ENCODE assay signal across 27 cellular contexts in genomic region chr21:34083357-34083756, GRCh38. TPM values are rescaled to one million over a fixed set of nuclear protein-coding genes. Genes with fewer than 3 reads are reported as not detected.
DNase-seq lines count a peak whose midpoint lies in the region; ATAC-seq, FAIRE-seq and TF ChIP-seq lines count a peak whose summit lies in the region.
"Had no signal": no experiment of that assay in that cellular context is flagged by ENCODE, and none has a peak within 500 bp of the region (broad histone marks: within the 10 kb centered on the region; RNA-seq: fewer than 3 reads in every experiment).

No MANE protein-coding gene starts in this region.

- no peaks in the 10 kb centered on the region for H3K9me3 ChIP-seq in hepatocyte (ENCODE audit: low read depth)
- H3K9me3 ChIP-seq: testis, uterus had no signal

- H3K4me1 Mint-ChIP-seq in stimulated activated naive CD8-positive, alpha-beta T cell treated with anti-CD3 and anti-CD28 coated beads, Interleukin-15, Interleukin-2, amounts not matched to agents 100 ng/mL and 50 ng/mL, for 24 hours (ENCODE audit: low read depth) = no peaks in the 10 kb centered on the region
- peaks cover 59% of the 10 kb centered on the region for H3K4me1 Mint-ChIP-seq in stimulated activated naive CD8-positive, alpha-beta T cell treated with anti-CD3 and anti-CD28 coated beads, Interleukin-15, amount 100 ng/mL, for 72 hours
- peaks cover 60% of the 10 kb centered on the region for H3K4me1 Mint-ChIP-seq in WTC11

- DNase-seq in stimulated activated naive CD8-positive, alpha-beta T cell treated with anti-CD3 and anti-CD28 coated beads, Interleukin-15, amount 100 ng/mL, for 72 hours = no peak
- DNase-seq in WTC11 (ENCODE audit: low spot score) (no peak), hepatocyte (ENCODE audit: low spot score) (no peak), GM19239 (ENCODE audit: insufficient read length, low spot score) (no peak), DMS153 (lab: John Stamatoyannopoulos, UW) (no peak)
- DNase-seq: activated CD8-positive, alpha-beta memory T cell treated with anti-CD3 and anti-CD28 coated beads for 24 hours; activated T-cell treated with anti-CD3 and anti-CD28 coated beads, Interleukin-2, amount 50 U/mL, for 1 hour; effector CD4-positive, alpha-beta T cell; EL; left colon; naive B cell; NCI-H1105 treated with DMSO at 0.1 percent for 48 hours; NCI-H2081; NCI-H446 treated with DMSO at 0.1 percent for 48 hours; retina; testis; uterus; WERI-Rb-1 had no signal

- POLR2A ChIA-PET in WTC11 (lab: Charles Lee) = no interaction called here

- H3K9me3 Mint-ChIP-seq in stimulated activated naive CD8-positive, alpha-beta T cell treated with anti-CD3 and anti-CD28 coated beads, Interleukin-15, Interleukin-2, amounts not matched to agents 100 ng/mL and 50 ng/mL, for 24 hours = no peaks in the 10 kb centered on the region
- H3K9me3 Mint-ChIP-seq in stimulated activated naive CD8-positive, alpha-beta T cell treated with anti-CD3 and anti-CD28 coated beads, Interleukin-15, amount 100 ng/mL, for 72 hours = no peaks in the 10 kb centered on the region
- no peaks in the 10 kb centered on the region for H3K9me3 Mint-ChIP-seq in WTC11
- H3K9me3 Mint-ChIP-seq: brain; memory B cell; naive B cell; stimulated activated memory B cell treated with anti-CD40 and anti-IgM and Interleukin-4, amounts not matched to agents 10 μg/mL and 1 μg/mL and 100 μg/mL, for 72 hours had no signal

- 96% methylated on average over 3 of the region's 3 CpGs for WGBS in hepatocyte (ENCODE audit: low lambda C conversion rate, missing lambda C conversion rate)

- peaks cover 55% of the 10 kb centered on the region for H4K20me1 ChIP-seq in hepatocyte (ENCODE audit: insufficient read depth, poor library complexity, severe bottlenecking)

- peaks cover 64% of the 10 kb centered on the region for H3K36me3 Mint-ChIP-seq in stimulated activated naive CD8-positive, alpha-beta T cell treated with anti-CD3 and anti-CD28 coated beads, Interleukin-15, Interleukin-2, amounts not matched to agents 100 ng/mL and 50 ng/mL, for 24 hours (ENCODE audit: low read depth)
- H3K36me3 Mint-ChIP-seq in WTC11 = peaks cover 14% of the 10 kb centered on the region

- H3K4me3 Mint-ChIP-seq in stimulated activated naive CD8-positive, alpha-beta T cell treated with anti-CD3 and anti-CD28 coated beads, Interleukin-15, Interleukin-2, amounts not matched to agents 100 ng/mL and 50 ng/mL, for 24 hours = no peak overlapping the region
- H3K4me3 Mint-ChIP-seq in stimulated activated naive CD8-positive, alpha-beta T cell treated with anti-CD3 and anti-CD28 coated beads, Interleukin-15, amount 100 ng/mL, for 72 hours = peak overlapping the region in 1 of 2 donors; percentile 41
- H3K4me3 Mint-ChIP-seq in WTC11 = no peak overlapping the region
- H3K4me3 Mint-ChIP-seq: memory B cell; naive B cell; stimulated activated memory B cell treated with anti-CD40 and anti-IgM and Interleukin-4, amounts not matched to agents 10 μg/mL and 1 μg/mL and 100 μg/mL, for 72 hours had no signal

- peak overlapping the region; percentile 6 for H3K4me2 ChIP-seq in hepatocyte
- H3K4me2 ChIP-seq: smooth muscle cell had no signal

- no peak overlapping the region for H2AFZ ChIP-seq in hepatocyte

- peak overlapping the region; percentile 5 for H3K27ac Mint-ChIP-seq in stimulated activated naive CD8-positive, alpha-beta T cell treated with anti-CD3 and anti-CD28 coated beads, Interleukin-15, Interleukin-2, amounts not matched to agents 100 ng/mL and 50 ng/mL, for 24 hours
- peak overlapping the region in 1 of 2 donors; percentile 41 for H3K27ac Mint-ChIP-seq in stimulated activated naive CD8-positive, alpha-beta T cell treated with anti-CD3 and anti-CD28 coated beads, Interleukin-15, amount 100 ng/mL, for 72 hours
- H3K27ac Mint-ChIP-seq in WTC11 = peak overlapping the region; percentile 71
- H3K27ac Mint-ChIP-seq: memory B cell; stimulated activated memory B cell treated with anti-CD40 and anti-IgM and Interleukin-4, amounts not matched to agents 10 μg/mL and 1 μg/mL and 100 μg/mL, for 72 hours had no signal

- H3K27ac ChIP-seq in hepatocyte = no peak overlapping the region
- H3K27ac ChIP-seq: BLaER1 treated with 17β-estradiol and CSF1 and Interleukin-3, amounts not matched to agents 10 nM and 100 nM; SK-N-MC; testis; uterus; WERI-Rb-1 had no signal

- no peaks in the 10 kb centered on the region for H3K27me3 Mint-ChIP-seq in stimulated activated naive CD8-positive, alpha-beta T cell treated with anti-CD3 and anti-CD28 coated beads, Interleukin-15, Interleukin-2, amounts not matched to agents 100 ng/mL and 50 ng/mL, for 24 hours
- no peaks in the 10 kb centered on the region for H3K27me3 Mint-ChIP-seq in stimulated activated naive CD8-positive, alpha-beta T cell treated with anti-CD3 and anti-CD28 coated beads, Interleukin-15, amount 100 ng/mL, for 72 hours
- H3K27me3 Mint-ChIP-seq in WTC11 (ENCODE audit: low read depth) = no peaks in the 10 kb centered on the region
- H3K27me3 Mint-ChIP-seq: brain; memory B cell; naive B cell; stimulated activated memory B cell treated with anti-CD40 and anti-IgM and Interleukin-4, amounts not matched to agents 10 μg/mL and 1 μg/mL and 100 μg/mL, for 72 hours had no signal

- H3K79me2 ChIP-seq in hepatocyte = peaks cover 98% of the 10 kb centered on the region

- H3K36me3 ChIP-seq in hepatocyte (replicated peaks; ENCODE audit: insufficient read depth, low read depth) = no peaks in the 10 kb centered on the region
- H3K36me3 ChIP-seq: uterus had no signal

- CTCF ChIA-PET in WTC11 (lab: Charles Lee) = no interaction called here

- H3K4me1 ChIP-seq in hepatocyte (ENCODE audit: insufficient read depth) = peaks cover 18% of the 10 kb centered on the region
- H3K4me1 ChIP-seq: testis had no signal

- no peak for FAIRE-seq in GM19239 (lab: Jason Lieb, UNC)

- no peak overlapping the region for H3K4me3 ChIP-seq in hepatocyte
- H3K4me3 ChIP-seq: BLaER1 treated with 17β-estradiol and CSF1 and Interleukin-3, amounts not matched to agents 10 nM and 100 nM; SK-N-MC; smooth muscle cell; testis; uterus had no signal

- no peaks in the 10 kb centered on the region for H3K27me3 ChIP-seq in hepatocyte
- H3K27me3 ChIP-seq: BLaER1 treated with 17β-estradiol and CSF1 and Interleukin-3, amounts not matched to agents 10 nM and 100 nM; testis; uterus had no signal

- TF ChIP-seq CTCF in WTC11 (IDR thresholded peaks at IDR 0.05) (no peak), hepatocyte (IDR thresholded peaks at IDR 0.05; ENCODE audit: poor library complexity) (no peak)

- no peaks in the 10 kb centered on the region for H3K9me2 ChIP-seq in hepatocyte (replicated peaks; ENCODE audit: insufficient read depth)

- ATAC-seq in stimulated activated naive CD8-positive, alpha-beta T cell treated with anti-CD3 and anti-CD28 coated beads, Interleukin-15, amount 100 ng/mL, for 72 hours = no peak
- no peak for ATAC-seq in WTC11
- ATAC-seq in HG03280 (IDR thresholded peaks at IDR 0.05; ENCODE audit: unreplicated experiment) = no peak
- ATAC-seq: HCT116; left colon; stimulated activated memory B cell treated with anti-CD40 and anti-IgM and Interleukin-4, amounts not matched to agents 10 μg/mL and 1 μg/mL and 100 μg/mL, for 72 hours had no signal

TF ChIP-seq in WTC11, 78 proteins besides CTCF, POLR2A, EP300 and RAD21 (continues in another document):
- TF ChIP-seq E2F5 (CRISPR knock-in tag; IDR thresholded peaks at IDR 0.05) (no peak), FOXP4 (CRISPR knock-in tag; IDR thresholded peaks at IDR 0.05) (no peak), IRF1 (CRISPR knock-in tag; IDR thresholded peaks at IDR 0.05) (no peak), OVOL2 (CRISPR knock-in tag; IDR thresholded peaks at IDR 0.05; ENCODE audit: borderline replicate concordance) (no peak), ERG (CRISPR knock-in tag; IDR thresholded peaks at IDR 0.05) (no peak)

RNA-seq across cellular contexts. Expression of gene MRPS6, which starts 10.0 kb away (rescaled TPM):
- total RNA-seq in WTC11 (2021) (109 to 133 TPM (median 111 TPM) in 3 replicates), hepatocyte (54.9 and 72.3 TPM in 2 replicates)
- 188 and 201 TPM in 2 replicates for polyA plus RNA-seq in hepatocyte

RNA-seq across cellular contexts. Expression of gene SLC5A3, which starts 10.0 kb away (rescaled TPM):
- total RNA-seq in WTC11 (2021) (14.8 to 18.0 TPM (median 17.8 TPM) in 3 replicates), hepatocyte (64.0 and 67.1 TPM in 2 replicates)
- 8.1 and 9.2 TPM in 2 replicates for polyA plus RNA-seq in hepatocyte
